1 cellular context compared by ENCODE assay signal in the genomic region with DNA sequence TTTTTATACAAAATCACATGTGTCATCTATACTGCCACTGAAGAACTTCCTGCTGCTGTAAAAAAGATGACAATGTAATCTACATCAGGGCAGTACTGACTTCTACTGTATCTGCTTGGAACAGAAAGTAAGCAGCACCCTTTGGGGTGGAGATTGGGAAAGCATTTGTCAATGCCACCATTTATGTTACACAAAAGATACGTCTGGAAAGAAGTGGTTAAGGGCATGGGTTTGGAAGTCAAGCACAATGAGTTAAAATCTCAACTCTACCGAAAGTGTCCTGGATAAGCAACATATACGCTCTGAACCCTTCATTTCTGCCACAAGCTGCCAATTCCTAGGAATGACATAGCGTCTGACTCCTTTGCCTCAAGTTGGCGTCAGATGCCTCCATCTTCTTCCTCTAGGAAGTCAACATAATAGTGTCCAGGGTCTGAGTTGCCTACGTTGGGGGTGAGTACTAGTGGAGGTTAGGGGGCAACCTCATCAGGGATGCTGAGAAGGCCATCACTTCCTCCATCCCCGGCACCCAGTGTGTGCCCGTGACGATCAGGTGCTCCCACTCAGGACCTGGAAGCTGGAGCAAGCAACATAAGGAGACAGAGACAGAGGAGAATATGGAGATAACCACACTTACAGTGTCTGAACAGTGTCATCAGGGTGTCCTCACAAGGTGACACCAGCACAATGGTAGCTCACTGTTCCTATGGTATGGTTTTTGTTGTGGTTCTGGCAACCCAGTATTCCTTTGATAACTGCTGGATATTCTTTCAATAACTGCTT.
TF ChIP-seq lines count a peak whose summit lies in the region.

No MANE protein-coding gene starts in this region.

TF ChIP-seq in K562, 482 proteins besides CTCF, POLR2A, EP300 and RAD21 (continued from another document and continues in another):
- TF ChIP-seq, protein P1, sequence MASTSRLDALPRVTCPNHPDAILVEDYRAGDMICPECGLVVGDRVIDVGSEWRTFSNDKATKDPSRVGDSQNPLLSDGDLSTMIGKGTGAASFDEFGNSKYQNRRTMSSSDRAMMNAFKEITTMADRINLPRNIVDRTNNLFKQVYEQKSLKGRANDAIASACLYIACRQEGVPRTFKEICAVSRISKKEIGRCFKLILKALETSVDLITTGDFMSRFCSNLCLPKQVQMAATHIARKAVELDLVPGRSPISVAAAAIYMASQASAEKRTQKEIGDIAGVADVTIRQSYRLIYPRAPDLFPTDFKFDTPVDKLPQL (IDR thresholded peaks at IDR 0.05; ENCODE audit: extremely low read depth, insufficient read length): no peak
- 0 out of 2 replicates have a peak, but pooled peaks have one; percentile 33 for TF ChIP-seq ZNF384 (IDR thresholded peaks at IDR 0.05; ENCODE audit: low read depth, low read length)
- TF ChIP-seq C11orf30 (IDR thresholded peaks at IDR 0.05; ENCODE audit: low read depth): peak; percentile 50
- no peak for TF ChIP-seq PRDM10 (IDR thresholded peaks at IDR 0.05; ENCODE audit: partially characterized antibody)
- no peak for TF ChIP-seq GTF2F1 (IDR thresholded peaks at IDR 0.05; ENCODE audit: low read depth, low read length)
- TF ChIP-seq MEF2D (tag; conservative IDR thresholded peaks at IDR 0.05; ENCODE audit: low read depth): 0 out of 2 replicates have a peak, but pooled peaks have one; percentile 45
- no peak; the same call in 1 of the 2 replicates for TF ChIP-seq TRIM28 (IDR thresholded peaks at IDR 0.05)
- TF ChIP-seq HMG20B (CRISPR knock-in tag; IDR thresholded peaks at IDR 0.05): no peak
- TF ChIP-seq SIRT6 (IDR thresholded peaks at IDR 0.05; ENCODE audit: low read depth, low read length): no peak
- TF ChIP-seq LARP7 (IDR thresholded peaks at IDR 0.05): no peak
- no peak for TF ChIP-seq ZC3H4 (CRISPR knock-in tag; IDR thresholded peaks at IDR 0.05; ENCODE audit: borderline replicate concordance)
- no peak for TF ChIP-seq TCF7L2 (IDR thresholded peaks at IDR 0.05; ENCODE audit: low read depth, low read length)
- TF ChIP-seq NR0B1 (IDR thresholded peaks at IDR 0.05; ENCODE audit: partially characterized antibody): no peak
- TF ChIP-seq ZBTB8A (IDR thresholded peaks at IDR 0.05; ENCODE audit: partially characterized antibody): no peak
- TF ChIP-seq CBX3 (IDR thresholded peaks at IDR 0.05; ENCODE audit: borderline replicate concordance in 1 of 2, low read length in 2 of 2): peak in 1 of 2 experiments; percentile 65; a peak in 1 of 3 replicates
- TF ChIP-seq ZNF668 (CRISPR knock-in tag; IDR thresholded peaks at IDR 0.05): 0 out of 2 replicates have a peak, but pooled peaks have one; percentile 60
- TF ChIP-seq, protein P2, sequence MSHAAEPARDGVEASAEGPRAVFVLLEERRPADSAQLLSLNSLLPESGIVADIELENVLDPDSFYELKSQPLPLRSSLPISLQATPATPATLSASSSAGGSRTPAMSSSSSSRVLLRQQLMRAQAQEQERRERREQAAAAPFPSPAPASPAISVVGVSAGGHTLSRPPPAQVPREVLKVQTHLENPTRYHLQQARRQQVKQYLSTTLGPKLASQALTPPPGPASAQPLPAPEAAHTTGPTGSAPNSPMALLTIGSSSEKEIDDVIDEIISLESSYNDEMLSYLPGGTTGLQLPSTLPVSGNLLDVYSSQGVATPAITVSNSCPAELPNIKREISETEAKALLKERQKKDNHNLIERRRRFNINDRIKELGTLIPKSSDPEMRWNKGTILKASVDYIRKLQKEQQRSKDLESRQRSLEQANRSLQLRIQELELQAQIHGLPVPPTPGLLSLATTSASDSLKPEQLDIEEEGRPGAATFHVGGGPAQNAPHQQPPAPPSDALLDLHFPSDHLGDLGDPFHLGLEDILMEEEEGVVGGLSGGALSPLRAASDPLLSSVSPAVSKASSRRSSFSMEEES (CRISPR knock-in tag; IDR thresholded peaks at IDR 0.05): no peak
- TF ChIP-seq CBFA2T2 (conservative IDR thresholded peaks at IDR 0.05): peak; percentile 95
- no peak for TF ChIP-seq JUN (IDR thresholded peaks at IDR 0.05; ENCODE audit: borderline replicate concordance, low read depth, low read length)
- TF ChIP-seq JUN (CRISPR knock-in tag; IDR thresholded peaks at IDR 0.05; ENCODE audit: borderline replicate concordance): no peak
- peak; percentile 59; the same call in 1 of the 2 replicates for TF ChIP-seq JUND (IDR thresholded peaks at IDR 0.05; ENCODE audit: borderline replicate concordance, low read depth, low read length)
- TF ChIP-seq JUND (tag; IDR thresholded peaks at IDR 0.05; ENCODE audit: borderline replicate concordance, low read depth, low read length): no peak; the same call in 2 of the 3 replicates
- no peak for TF ChIP-seq SIX5 (IDR thresholded peaks at IDR 0.05; ENCODE audit: borderline replicate concordance in 1 of 2, insufficient read depth in 1 of 2, low read depth in 1 of 2, low read length in 2 of 2)
- TF ChIP-seq ZNF586 (CRISPR knock-in tag; conservative IDR thresholded peaks at IDR 0.05): no peak
- TF ChIP-seq CCAR2 (IDR thresholded peaks at IDR 0.05; ENCODE audit: low read depth, low read length): no peak
- TF ChIP-seq CHD2 (IDR thresholded peaks at IDR 0.05; ENCODE audit: low read depth, low read length): no peak
- TF ChIP-seq BCOR (IDR thresholded peaks at IDR 0.05): peak; percentile 31; the same call in 1 of the 2 replicates
- TF ChIP-seq RERE (CRISPR knock-in tag; IDR thresholded peaks at IDR 0.05; ENCODE audit: borderline replicate concordance): no peak
- TF ChIP-seq ARID1B (IDR thresholded peaks at IDR 0.05): peak; percentile 97
- no peak for TF ChIP-seq ZNF263 (CRISPR knock-in tag; IDR thresholded peaks at IDR 0.05; ENCODE audit: borderline replicate concordance)
- peak; percentile 21 to 27; a peak in 2 of 4 replicates for TF ChIP-seq MAZ (CRISPR knock-in tag; conservative IDR thresholded peaks at IDR 0.05 in 1 of 2, IDR thresholded peaks at IDR 0.05 in 1 of 2)
- TF ChIP-seq RBM17 (IDR thresholded peaks at IDR 0.05; ENCODE audit: borderline replicate concordance, low read depth, low read length): no peak
- no peak for TF ChIP-seq HBP1 (CRISPR knock-in tag; IDR thresholded peaks at IDR 0.05)
- TF ChIP-seq CREM (IDR thresholded peaks at IDR 0.05; ENCODE audit: low read depth): peak; percentile 71; the same call in 1 of the 2 replicates
- no peak for TF ChIP-seq ZSCAN29 (IDR thresholded peaks at IDR 0.05)
- TF ChIP-seq RBM14 (IDR thresholded peaks at IDR 0.05; ENCODE audit: borderline replicate concordance, insufficient read depth, low read depth, low read length): no peak
- TF ChIP-seq BRF1 (IDR thresholded peaks at IDR 0.05; ENCODE audit: borderline replicate concordance, extremely low read depth, insufficient read length): no peak
- no peak for TF ChIP-seq KAT2B (IDR thresholded peaks at IDR 0.05; ENCODE audit: low read depth, low read length)
- TF ChIP-seq YY1 (IDR thresholded peaks at IDR 0.05; ENCODE audit: borderline replicate concordance in 1 of 3, control insufficient read depth in 1 of 3, extremely low read depth in 1 of 3, insufficient read depth in 3 of 3, insufficient read length in 1 of 3, insufficient replicate concordance in 2 of 3, low read depth in 1 of 3, low read length in 2 of 3): peak in 1 of 3 experiments; percentile 62
- TF ChIP-seq HNRNPH1 (optimal IDR thresholded peaks at IDR 0.05; ENCODE audit: low read depth, low read length): no peak
- 0 out of 2 replicates have a peak, but pooled peaks have one; percentile 26 for TF ChIP-seq MTA3 (IDR thresholded peaks at IDR 0.05; ENCODE audit: borderline replicate concordance)
- no peak for TF ChIP-seq SNIP1 (IDR thresholded peaks at IDR 0.05; ENCODE audit: low read depth)
- TF ChIP-seq, protein P3, sequence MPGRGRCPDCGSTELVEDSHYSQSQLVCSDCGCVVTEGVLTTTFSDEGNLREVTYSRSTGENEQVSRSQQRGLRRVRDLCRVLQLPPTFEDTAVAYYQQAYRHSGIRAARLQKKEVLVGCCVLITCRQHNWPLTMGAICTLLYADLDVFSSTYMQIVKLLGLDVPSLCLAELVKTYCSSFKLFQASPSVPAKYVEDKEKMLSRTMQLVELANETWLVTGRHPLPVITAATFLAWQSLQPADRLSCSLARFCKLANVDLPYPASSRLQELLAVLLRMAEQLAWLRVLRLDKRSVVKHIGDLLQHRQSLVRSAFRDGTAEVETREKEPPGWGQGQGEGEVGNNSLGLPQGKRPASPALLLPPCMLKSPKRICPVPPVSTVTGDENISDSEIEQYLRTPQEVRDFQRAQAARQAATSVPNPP (IDR thresholded peaks at IDR 0.05; ENCODE audit: borderline replicate concordance, insufficient read depth, insufficient read length): no peak
- no peak; the same call in 1 of the 2 replicates for TF ChIP-seq TEAD2 (tag; IDR thresholded peaks at IDR 0.05)
